In the genomic region with DNA sequence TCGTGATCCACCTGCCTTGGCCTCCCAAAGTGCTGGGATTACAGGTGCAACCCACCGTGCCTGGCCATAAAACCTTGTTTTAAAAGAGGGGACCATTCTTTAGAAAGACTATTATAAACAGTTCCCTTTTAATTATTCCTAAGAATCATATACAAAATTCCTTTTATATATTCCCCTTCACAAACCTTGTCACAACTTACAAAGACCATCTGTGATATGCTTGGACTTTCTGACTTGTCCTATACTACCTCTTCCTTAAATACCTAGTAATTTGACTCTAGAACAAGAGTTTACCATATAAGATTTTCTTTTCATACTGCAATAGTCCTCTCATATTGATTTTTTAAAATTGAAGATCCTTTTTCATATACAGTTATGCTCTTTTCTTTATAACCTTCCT, we compare ENCODE assay signal across 1 cellular context.
TF ChIP-seq lines count a peak whose summit lies in the region.

No MANE protein-coding gene starts in this region.

TF ChIP-seq in HEK293, 187 proteins besides CTCF, POLR2A, EP300 and RAD21 (continued from another document):
- TF ChIP-seq, protein P1, sequence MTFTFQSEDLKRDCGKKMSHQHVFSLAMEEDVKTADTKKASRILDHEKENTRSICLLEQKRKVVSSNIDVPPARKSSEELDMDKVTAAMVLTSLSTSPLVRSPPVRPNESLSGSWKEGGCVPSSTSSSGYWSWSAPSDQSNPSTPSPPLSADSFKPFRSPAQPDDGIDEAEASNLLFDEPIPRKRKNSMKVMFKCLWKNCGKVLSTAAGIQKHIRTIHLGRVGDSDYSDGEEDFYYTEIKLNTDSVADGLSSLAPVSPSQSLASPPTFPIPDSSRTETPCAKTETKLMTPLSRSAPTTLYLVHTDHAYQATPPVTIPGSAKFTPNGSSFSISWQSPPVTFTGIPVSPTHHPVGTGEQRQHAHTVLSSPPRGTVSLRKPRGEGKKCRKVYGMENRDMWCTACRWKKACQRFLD (tag by site-specific recombination; IDR thresholded peaks at IDR 0.05): no peak
- TF ChIP-seq, protein P2, sequence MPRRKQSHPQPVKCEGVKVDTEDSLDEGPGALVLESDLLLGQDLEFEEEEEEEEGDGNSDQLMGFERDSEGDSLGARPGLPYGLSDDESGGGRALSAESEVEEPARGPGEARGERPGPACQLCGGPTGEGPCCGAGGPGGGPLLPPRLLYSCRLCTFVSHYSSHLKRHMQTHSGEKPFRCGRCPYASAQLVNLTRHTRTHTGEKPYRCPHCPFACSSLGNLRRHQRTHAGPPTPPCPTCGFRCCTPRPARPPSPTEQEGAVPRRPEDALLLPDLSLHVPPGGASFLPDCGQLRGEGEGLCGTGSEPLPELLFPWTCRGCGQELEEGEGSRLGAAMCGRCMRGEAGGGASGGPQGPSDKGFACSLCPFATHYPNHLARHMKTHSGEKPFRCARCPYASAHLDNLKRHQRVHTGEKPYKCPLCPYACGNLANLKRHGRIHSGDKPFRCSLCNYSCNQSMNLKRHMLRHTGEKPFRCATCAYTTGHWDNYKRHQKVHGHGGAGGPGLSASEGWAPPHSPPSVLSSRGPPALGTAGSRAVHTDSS (tag by site-specific recombination; IDR thresholded peaks at IDR 0.05): no peak
- TF ChIP-seq ZNF140 (tag by site-specific recombination; IDR thresholded peaks at IDR 0.05) (no peak), ZNF610 (tag by site-specific recombination; IDR thresholded peaks at IDR 0.05; ENCODE audit: borderline replicate concordance) (0 out of 2 replicates have a peak, but pooled peaks have one; percentile 33), ZNF544 (tag by site-specific recombination; IDR thresholded peaks at IDR 0.05) (no peak)
